ENCODE assay signal across 2 cellular contexts in genomic region chr1:15434739-15435138, GRCh38.
TF ChIP-seq lines count a peak whose summit lies in the region.
"Not testable (repeated sequence)": the region's sequence is repeated elsewhere in the genome, so short reads cannot be mapped to it uniquely, and the experiment has no call there.

No MANE protein-coding gene starts in this region.

TF ChIP-seq in K562, 482 proteins besides CTCF, POLR2A, EP300 and RAD21:
- TF ChIP-seq CEBPG (CRISPR knock-in tag; IDR thresholded peaks at IDR 0.05) = peak; percentile 47; the same call in 1 of the 2 replicates
- TF ChIP-seq CEBPG (tag; conservative IDR thresholded peaks at IDR 0.05 in 1 of 2, IDR thresholded peaks at IDR 0.05 in 1 of 2) = peak; percentile 54 to 81; a peak in 3 of 4 replicates
- peak; percentile 95 for TF ChIP-seq CEBPB (tag; IDR thresholded peaks at IDR 0.05)

TF ChIP-seq in HepG2, 621 proteins besides CTCF, POLR2A, EP300 and RAD21:
- TF ChIP-seq CEBPB (IDR thresholded peaks at IDR 0.05; ENCODE audit: borderline replicate concordance, low read depth, low read length) (peak; percentile 95), SAP130 (CRISPR knock-in tag; IDR thresholded peaks at IDR 0.05; ENCODE audit: low read depth) (0 out of 2 replicates have a peak, but pooled peaks have one; percentile 16), SOX6 (CRISPR knock-in tag; IDR thresholded peaks at IDR 0.05) (0 out of 2 replicates have a peak, but pooled peaks have one; percentile 26), HDAC1 (CRISPR knock-in tag; IDR thresholded peaks at IDR 0.05) (0 out of 2 replicates have a peak, but pooled peaks have one; percentile 33), ATF3 (CRISPR knock-in tag; IDR thresholded peaks at IDR 0.05) (0 out of 2 replicates have a peak, but pooled peaks have one; percentile 23), ZNF205 (CRISPR knock-in tag; IDR thresholded peaks at IDR 0.05) (peak; percentile 93), ELF1 (CRISPR knock-in tag; IDR thresholded peaks at IDR 0.05) (0 out of 2 replicates have a peak, but pooled peaks have one; percentile 31), ELF3 (CRISPR knock-in tag; IDR thresholded peaks at IDR 0.05) (peak; percentile 45; the same call in 1 of the 2 replicates), TBL1XR1 (IDR thresholded peaks at IDR 0.05; ENCODE audit: borderline replicate concordance, low read length, partially characterized antibody) (peak; percentile 58), ZMYM3 (CRISPR knock-in tag; IDR thresholded peaks at IDR 0.05) (0 out of 2 replicates have a peak, but pooled peaks have one; percentile 20), CEBPG (CRISPR knock-in tag; IDR thresholded peaks at IDR 0.05) (peak; percentile 87), ZNF768 (CRISPR knock-in tag; IDR thresholded peaks at IDR 0.05) (peak; percentile 30; the same call in 1 of the 2 replicates), ARID5B (CRISPR knock-in tag; IDR thresholded peaks at IDR 0.05) (peak; percentile 9; the same call in 1 of the 2 replicates)
- not testable (repeated sequence) for TF ChIP-seq SOX6 (IDR thresholded peaks at IDR 0.05)
